ENCODE assay signal across 8 cellular contexts in the genomic region with DNA sequence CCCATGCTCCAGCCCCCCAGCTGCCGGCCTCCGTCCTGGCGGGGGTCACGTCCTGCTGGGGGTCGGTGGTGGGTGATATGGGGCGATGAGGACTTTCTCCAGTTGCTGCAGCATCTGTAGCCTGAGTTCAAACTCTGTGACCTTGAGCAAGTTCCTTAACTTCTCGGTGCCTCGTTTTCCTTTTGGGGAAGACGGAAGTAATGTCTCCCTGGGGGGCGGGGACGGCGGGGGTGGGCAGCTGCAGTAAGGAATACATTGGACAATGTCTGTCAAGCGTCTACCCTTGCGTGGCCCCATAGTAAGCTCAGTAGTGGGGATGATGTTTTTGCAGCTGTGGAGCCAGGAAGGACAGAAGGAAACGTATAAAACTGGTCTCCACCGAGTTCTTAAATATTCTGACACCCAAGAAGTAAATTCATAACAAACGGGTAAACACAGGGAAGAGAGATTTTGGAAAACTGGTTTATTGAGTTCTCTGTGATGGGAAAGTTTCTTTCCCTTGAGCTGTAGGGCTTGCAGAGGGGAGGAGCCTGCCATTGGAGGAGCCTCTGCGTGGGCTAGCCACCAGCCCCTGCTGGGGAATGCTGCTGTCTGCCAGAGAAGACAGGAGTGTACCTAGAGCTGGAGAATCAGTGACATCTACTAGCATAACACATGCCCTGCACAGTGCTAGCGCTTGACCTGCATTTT. TPM values are rescaled to one million over a fixed set of nuclear protein-coding genes. Genes with fewer than 3 reads are reported as not detected.
DNase-seq lines count a peak whose midpoint lies in the region; ATAC-seq and TF ChIP-seq lines count a peak whose summit lies in the region.

No MANE protein-coding gene starts in this region.

- peaks cover 10% of the 10 kb centered on the region for H3K36me3 Mint-ChIP-seq in activated naive CD8-positive, alpha-beta T cell treated with anti-CD3 and anti-CD28 coated beads, Interleukin-2, amount 10 ng/mL, durations not matched to agents 7 days and 5 days

- peak overlapping the region; percentile 85 for H3K27ac Mint-ChIP-seq in activated naive CD8-positive, alpha-beta T cell treated with anti-CD3 and anti-CD28 coated beads, Interleukin-2, amount 10 ng/mL, durations not matched to agents 7 days and 5 days

- peaks cover 24 to 46% of the 10 kb centered on the region in 2 donors for H3K4me1 ChIP-seq in left lung
- H3K4me1 ChIP-seq in tibial nerve, result peaks cover 0 to 42% (median 36%) of the 10 kb centered on the region in 4 donors

- H3K27me3 ChIP-seq in left lung, result no peaks in the 10 kb centered on the region
- H3K27me3 ChIP-seq in tibial nerve, result no peaks in the 10 kb centered on the region

- intact Hi-C loops in Right ventricle myocardium inferior (cut with DNase I) (loop anchor here (2.0 to 10.0 kb wide), 2 partner anchors 26 to 236 kb away; no protein-coding TSS in a partner anchor), left ventricle myocardium superior (cut with micrococcal nuclease) (no loop called here), left lung (cut with DNase I) (no loop called here)

- TF ChIP-seq EP300 in tibial nerve (IDR thresholded peaks at IDR 0.05), result no peak

- peak overlapping the region; percentile 91 to 92 for H3K27ac ChIP-seq in left lung
- H3K27ac ChIP-seq in tibial nerve, result peak overlapping the region; percentile 85 to 96 (median 94)

- H3K27me3 Mint-ChIP-seq in activated naive CD8-positive, alpha-beta T cell treated with anti-CD3 and anti-CD28 coated beads, Interleukin-2, amount 10 ng/mL, durations not matched to agents 7 days and 5 days, result peaks cover 17% of the 10 kb centered on the region

- H3K4me3 Mint-ChIP-seq in activated naive CD8-positive, alpha-beta T cell treated with anti-CD3 and anti-CD28 coated beads, Interleukin-2, amount 10 ng/mL, durations not matched to agents 7 days and 5 days, result peak overlapping the region; percentile 72

- peak overlapping the region; percentile 66 to 85 for H3K4me3 ChIP-seq in left lung
- peak overlapping the region; percentile 58 to 89 (median 80) for H3K4me3 ChIP-seq in tibial nerve

- POLR2A ChIA-PET in activated naive CD8-positive, alpha-beta T cell treated with anti-CD3 and anti-CD28 coated beads, Interleukin-2, amount 10 ng/mL, durations not matched to agents 7 days and 5 days (lab: Charles Lee), result interaction anchor here (1.1 to 3.9 kb wide), 10 partner anchors 14 to 332 kb away, joined by 3 to 61 read pairs (median 10); a partner anchor contains a TSS

- H3K9me3 Mint-ChIP-seq in activated naive CD8-positive, alpha-beta T cell treated with anti-CD3 and anti-CD28 coated beads, Interleukin-2, amount 10 ng/mL, durations not matched to agents 7 days and 5 days, result no peaks in the 10 kb centered on the region

- ATAC-seq in Right ventricle myocardium inferior, result no peak
- ATAC-seq in left ventricle myocardium superior, result no peak
- no peak for ATAC-seq in activated naive CD8-positive, alpha-beta T cell treated with anti-CD3 and anti-CD28 coated beads, Interleukin-2, amount 10 ng/mL, durations not matched to agents 7 days and 5 days (ENCODE audit: low read depth)
- ATAC-seq in left lung, result no peak
- no peak for ATAC-seq in GM19452 (IDR thresholded peaks at IDR 0.05; ENCODE audit: unreplicated experiment)
- no peak for ATAC-seq in HG02571 (IDR thresholded peaks at IDR 0.05; ENCODE audit: unreplicated experiment)

- no peak for TF ChIP-seq CTCF in left lung (IDR thresholded peaks at IDR 0.05)
- no peak for TF ChIP-seq CTCF in tibial nerve (IDR thresholded peaks at IDR 0.05)

- WGBS in tibial nerve, 2 donors, result 6 to 9% methylated on average over 13 to 19 of the region's 19 CpGs

- peak; percentile 57 for DNase-seq in Right ventricle myocardium inferior (ENCODE audit: missing footprints)
- no peak for DNase-seq in left ventricle myocardium superior
- DNase-seq in activated naive CD8-positive, alpha-beta T cell treated with anti-CD3 and anti-CD28 coated beads, Interleukin-2, amount 10 ng/mL, durations not matched to agents 7 days and 5 days, result no peak
- peak in 1 of 2 donors; percentile 37 for DNase-seq in left lung
- no peak for DNase-seq in tibial nerve (ENCODE audit: low spot score in 2 of 2)
- no peak for DNase-seq in NCI-H524 treated with DMSO at 0.1 percent for 48 hours (lab: John Stamatoyannopoulos, UW)

- H3K4me1 Mint-ChIP-seq in activated naive CD8-positive, alpha-beta T cell treated with anti-CD3 and anti-CD28 coated beads, Interleukin-2, amount 10 ng/mL, durations not matched to agents 7 days and 5 days, result peaks cover 22% of the 10 kb centered on the region

- H3K9me3 ChIP-seq in left lung (no peaks in the 10 kb centered on the region), tibial nerve (no peaks in the 10 kb centered on the region)

- H3K36me3 ChIP-seq in left lung (no peaks in the 10 kb centered on the region), tibial nerve (no peaks in the 10 kb centered on the region)

- TF ChIP-seq POLR2A in tibial nerve (IDR thresholded peaks at IDR 0.05), result no peak

RNA-seq across cellular contexts. Expression of a gene that starts 1.0 kb away (rescaled TPM):
- total RNA-seq in Right ventricle myocardium inferior (135 TPM), left ventricle myocardium superior (164 TPM), left lung (10 to 100 TPM; 26.6 to 40.7 TPM), tibial nerve (10 to 100 TPM; 38.5 to 55.5 (median 42.2) TPM)
- 10 to 100 TPM; 53.3 to 55.8 TPM for total RNA-seq in activated naive CD8-positive, alpha-beta T cell treated with anti-CD3 and anti-CD28 coated beads, Interleukin-2, amount 10 ng/mL, durations not matched to agents 7 days and 5 days

RNA-seq across cellular contexts. Expression of a gene that starts 23.0 kb away (rescaled TPM):
- total RNA-seq in Right ventricle myocardium inferior, result 0.14 TPM
- not detected for total RNA-seq in left ventricle myocardium superior
- total RNA-seq in activated naive CD8-positive, alpha-beta T cell treated with anti-CD3 and anti-CD28 coated beads, Interleukin-2, amount 10 ng/mL, durations not matched to agents 7 days and 5 days, result not detected
- not detected for total RNA-seq in left lung
- not detected for total RNA-seq in tibial nerve
